Comparison of ENCODE assay signal across 1 cellular context in the genomic region with DNA sequence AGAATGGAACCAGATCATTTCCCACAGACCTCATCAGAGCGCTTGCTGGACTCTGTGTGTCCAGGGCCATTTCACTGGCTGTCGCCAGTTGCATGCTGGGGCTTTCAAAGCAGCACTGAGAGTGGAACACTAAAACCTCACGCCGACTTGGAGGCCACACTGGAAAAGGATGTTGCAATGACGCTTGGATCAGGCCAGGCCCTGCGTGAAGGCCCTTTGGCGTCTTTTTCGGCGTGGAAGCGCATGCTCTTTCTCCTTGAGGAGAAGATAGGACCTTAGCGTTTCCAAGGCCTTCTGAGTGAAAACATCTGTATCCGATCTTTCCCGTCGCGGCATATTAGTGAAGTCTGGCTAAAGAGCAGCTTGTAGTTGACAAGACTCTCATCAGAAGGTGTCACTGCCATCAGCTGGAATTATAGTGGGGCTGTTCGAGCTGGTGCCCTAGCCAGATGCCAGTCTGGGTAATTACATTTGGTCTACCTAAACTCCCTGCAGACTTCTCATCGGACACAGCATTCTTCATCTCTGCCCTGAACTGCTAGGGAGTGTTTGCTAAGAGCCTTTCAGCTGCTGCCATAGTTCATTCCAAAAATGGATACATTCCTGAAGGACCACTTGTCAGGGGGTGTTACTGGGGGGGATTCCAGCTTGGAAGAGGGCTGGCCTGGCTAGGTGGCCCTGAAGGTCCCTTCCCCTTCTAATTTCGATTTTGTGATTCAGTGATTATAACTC.
TF ChIP-seq lines count a peak whose summit lies in the region.

No MANE protein-coding gene starts in this region.

TF ChIP-seq in HepG2, 621 proteins besides CTCF, POLR2A, EP300 and RAD21 (continued from another document):
- TF ChIP-seq, protein P1, sequence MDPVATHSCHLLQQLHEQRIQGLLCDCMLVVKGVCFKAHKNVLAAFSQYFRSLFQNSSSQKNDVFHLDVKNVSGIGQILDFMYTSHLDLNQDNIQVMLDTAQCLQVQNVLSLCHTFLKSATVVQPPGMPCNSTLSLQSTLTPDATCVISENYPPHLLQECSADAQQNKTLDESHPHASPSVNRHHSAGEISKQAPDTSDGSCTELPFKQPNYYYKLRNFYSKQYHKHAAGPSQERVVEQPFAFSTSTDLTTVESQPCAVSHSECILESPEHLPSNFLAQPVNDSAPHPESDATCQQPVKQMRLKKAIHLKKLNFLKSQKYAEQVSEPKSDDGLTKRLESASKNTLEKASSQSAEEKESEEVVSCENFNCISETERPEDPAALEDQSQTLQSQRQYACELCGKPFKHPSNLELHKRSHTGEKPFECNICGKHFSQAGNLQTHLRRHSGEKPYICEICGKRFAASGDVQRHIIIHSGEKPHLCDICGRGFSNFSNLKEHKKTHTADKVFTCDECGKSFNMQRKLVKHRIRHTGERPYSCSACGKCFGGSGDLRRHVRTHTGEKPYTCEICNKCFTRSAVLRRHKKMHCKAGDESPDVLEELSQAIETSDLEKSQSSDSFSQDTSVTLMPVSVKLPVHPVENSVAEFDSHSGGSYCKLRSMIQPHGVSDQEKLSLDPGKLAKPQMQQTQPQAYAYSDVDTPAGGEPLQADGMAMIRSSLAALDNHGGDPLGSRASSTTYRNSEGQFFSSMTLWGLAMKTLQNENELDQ (CRISPR knock-in tag; IDR thresholded peaks at IDR 0.05; ENCODE audit: borderline replicate concordance): no peak
TF ChIP-seq in HepG2: peak in this region for 1.
